In the genomic region with DNA sequence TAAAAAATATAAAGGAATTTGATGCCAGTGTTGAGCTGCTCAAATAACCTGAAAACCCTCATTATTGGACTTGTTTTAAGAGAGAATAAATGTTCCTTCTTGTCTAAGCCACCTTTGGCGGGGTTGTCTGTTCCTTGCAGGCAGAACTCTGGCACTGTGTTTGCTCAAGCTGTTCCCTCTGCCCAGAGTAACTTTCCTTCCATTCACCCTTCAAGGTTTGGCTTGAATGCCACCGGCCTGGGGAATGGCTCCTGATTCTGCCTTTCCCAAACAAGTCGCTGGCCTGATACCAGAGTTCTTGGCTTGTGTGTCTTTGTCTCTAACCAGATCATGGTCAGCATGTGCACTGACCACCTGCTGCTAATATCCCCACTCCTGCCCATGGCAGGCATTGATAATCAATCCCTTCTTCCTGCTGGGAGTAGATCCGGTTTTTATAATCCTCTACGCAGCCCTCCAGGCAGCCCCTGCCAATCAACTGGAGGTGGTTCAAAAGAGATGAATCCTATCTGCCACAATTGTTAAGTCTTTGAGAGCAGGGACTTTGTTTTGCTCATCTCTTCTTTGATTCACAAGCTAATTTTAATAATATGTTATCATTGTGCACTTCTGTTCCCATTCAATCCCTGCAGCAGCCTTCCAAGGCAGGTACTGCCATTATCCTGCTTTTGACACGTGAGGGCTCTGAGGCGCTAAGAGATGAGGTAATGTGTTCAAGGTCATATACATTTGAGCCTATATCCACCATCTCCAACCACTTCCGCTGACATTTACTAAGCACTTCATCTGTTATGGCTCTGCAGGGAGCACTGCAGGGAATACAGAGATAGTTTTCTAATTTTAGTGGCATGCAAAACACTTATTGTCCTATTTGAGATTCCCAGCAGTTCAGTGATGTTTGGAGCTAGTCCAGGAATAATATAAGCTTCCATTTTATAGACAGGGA, we compare ENCODE assay signal across 1 cellular context.
TF ChIP-seq lines count a peak whose summit lies in the region.

No MANE protein-coding gene starts in this region.

TF ChIP-seq in HEK293, 187 proteins besides CTCF, POLR2A, EP300 and RAD21 (continued from another document):
- TF ChIP-seq, protein P1, sequence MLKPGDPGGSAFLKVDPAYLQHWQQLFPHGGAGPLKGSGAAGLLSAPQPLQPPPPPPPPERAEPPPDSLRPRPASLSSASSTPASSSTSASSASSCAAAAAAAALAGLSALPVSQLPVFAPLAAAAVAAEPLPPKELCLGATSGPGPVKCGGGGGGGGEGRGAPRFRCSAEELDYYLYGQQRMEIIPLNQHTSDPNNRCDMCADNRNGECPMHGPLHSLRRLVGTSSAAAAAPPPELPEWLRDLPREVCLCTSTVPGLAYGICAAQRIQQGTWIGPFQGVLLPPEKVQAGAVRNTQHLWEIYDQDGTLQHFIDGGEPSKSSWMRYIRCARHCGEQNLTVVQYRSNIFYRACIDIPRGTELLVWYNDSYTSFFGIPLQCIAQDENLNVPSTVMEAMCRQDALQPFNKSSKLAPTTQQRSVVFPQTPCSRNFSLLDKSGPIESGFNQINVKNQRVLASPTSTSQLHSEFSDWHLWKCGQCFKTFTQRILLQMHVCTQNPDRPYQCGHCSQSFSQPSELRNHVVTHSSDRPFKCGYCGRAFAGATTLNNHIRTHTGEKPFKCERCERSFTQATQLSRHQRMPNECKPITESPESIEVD (tag by site-specific recombination; IDR thresholded peaks at IDR 0.05), result peak; percentile 51; the same call in 1 of the 2 replicates
- TF ChIP-seq, protein P2, sequence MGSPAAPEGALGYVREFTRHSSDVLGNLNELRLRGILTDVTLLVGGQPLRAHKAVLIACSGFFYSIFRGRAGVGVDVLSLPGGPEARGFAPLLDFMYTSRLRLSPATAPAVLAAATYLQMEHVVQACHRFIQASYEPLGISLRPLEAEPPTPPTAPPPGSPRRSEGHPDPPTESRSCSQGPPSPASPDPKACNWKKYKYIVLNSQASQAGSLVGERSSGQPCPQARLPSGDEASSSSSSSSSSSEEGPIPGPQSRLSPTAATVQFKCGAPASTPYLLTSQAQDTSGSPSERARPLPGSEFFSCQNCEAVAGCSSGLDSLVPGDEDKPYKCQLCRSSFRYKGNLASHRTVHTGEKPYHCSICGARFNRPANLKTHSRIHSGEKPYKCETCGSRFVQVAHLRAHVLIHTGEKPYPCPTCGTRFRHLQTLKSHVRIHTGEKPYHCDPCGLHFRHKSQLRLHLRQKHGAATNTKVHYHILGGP (tag by site-specific recombination; IDR thresholded peaks at IDR 0.05), result no peak
- TF ChIP-seq GFI1B (tag by site-specific recombination; IDR thresholded peaks at IDR 0.05), result no peak
- no peak for TF ChIP-seq ZBTB48 (tag by site-specific recombination; IDR thresholded peaks at IDR 0.05)
- no peak for TF ChIP-seq ZNF549 (tag by site-specific recombination; IDR thresholded peaks at IDR 0.05)
- no peak for TF ChIP-seq ZNF274 (IDR thresholded peaks at IDR 0.05; ENCODE audit: low read length)
- TF ChIP-seq ZNF274 (tag by site-specific recombination; IDR thresholded peaks at IDR 0.05; ENCODE audit: borderline replicate concordance), result no peak
- TF ChIP-seq ZNF629 (tag by site-specific recombination; IDR thresholded peaks at IDR 0.05), result peak; percentile 73; the same call in 1 of the 2 replicates
- TF ChIP-seq, protein P3, sequence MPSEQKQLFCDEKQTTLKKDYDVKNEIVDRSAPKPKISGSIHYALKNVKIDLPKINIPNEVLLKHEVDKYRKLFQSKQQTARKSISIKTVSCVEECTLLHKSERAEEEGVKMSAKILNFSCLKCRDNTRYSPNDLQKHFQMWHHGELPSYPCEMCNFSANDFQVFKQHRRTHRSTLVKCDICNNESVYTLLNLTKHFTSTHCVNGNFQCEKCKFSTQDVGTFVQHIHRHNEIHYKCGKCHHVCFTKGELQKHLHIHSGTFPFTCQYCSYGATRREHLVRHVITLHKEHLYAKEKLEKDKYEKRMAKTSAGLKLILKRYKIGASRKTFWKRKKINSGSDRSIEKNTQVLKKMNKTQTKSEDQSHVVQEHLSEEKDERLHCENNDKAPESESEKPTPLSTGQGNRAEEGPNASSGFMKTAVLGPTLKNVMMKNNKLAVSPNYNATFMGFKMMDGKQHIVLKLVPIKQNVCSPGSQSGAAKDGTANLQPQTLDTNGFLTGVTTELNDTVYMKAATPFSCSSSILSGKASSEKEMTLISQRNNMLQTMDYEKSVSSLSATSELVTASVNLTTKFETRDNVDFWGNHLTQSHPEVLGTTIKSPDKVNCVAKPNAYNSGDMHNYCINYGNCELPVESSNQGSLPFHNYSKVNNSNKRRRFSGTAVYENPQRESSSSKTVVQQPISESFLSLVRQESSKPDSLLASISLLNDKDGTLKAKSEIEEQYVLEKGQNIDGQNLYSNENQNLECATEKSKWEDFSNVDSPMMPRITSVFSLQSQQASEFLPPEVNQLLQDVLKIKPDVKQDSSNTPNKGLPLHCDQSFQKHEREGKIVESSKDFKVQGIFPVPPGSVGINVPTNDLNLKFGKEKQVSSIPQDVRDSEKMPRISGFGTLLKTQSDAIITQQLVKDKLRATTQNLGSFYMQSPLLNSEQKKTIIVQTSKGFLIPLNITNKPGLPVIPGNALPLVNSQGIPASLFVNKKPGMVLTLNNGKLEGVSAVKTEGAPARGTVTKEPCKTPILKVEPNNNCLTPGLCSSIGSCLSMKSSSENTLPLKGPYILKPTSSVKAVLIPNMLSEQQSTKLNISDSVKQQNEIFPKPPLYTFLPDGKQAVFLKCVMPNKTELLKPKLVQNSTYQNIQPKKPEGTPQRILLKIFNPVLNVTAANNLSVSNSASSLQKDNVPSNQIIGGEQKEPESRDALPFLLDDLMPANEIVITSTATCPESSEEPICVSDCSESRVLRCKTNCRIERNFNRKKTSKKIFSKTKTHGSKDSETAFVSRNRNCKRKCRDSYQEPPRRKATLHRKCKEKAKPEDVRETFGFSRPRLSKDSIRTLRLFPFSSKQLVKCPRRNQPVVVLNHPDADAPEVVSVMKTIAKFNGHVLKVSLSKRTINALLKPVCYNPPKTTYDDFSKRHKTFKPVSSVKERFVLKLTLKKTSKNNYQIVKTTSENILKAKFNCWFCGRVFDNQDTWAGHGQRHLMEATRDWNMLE (tag by site-specific recombination; conservative IDR thresholded peaks at IDR 0.05; ENCODE audit: low read depth), result peak; percentile 48; the same call in 1 of the 2 replicates
- TF ChIP-seq, protein P4, sequence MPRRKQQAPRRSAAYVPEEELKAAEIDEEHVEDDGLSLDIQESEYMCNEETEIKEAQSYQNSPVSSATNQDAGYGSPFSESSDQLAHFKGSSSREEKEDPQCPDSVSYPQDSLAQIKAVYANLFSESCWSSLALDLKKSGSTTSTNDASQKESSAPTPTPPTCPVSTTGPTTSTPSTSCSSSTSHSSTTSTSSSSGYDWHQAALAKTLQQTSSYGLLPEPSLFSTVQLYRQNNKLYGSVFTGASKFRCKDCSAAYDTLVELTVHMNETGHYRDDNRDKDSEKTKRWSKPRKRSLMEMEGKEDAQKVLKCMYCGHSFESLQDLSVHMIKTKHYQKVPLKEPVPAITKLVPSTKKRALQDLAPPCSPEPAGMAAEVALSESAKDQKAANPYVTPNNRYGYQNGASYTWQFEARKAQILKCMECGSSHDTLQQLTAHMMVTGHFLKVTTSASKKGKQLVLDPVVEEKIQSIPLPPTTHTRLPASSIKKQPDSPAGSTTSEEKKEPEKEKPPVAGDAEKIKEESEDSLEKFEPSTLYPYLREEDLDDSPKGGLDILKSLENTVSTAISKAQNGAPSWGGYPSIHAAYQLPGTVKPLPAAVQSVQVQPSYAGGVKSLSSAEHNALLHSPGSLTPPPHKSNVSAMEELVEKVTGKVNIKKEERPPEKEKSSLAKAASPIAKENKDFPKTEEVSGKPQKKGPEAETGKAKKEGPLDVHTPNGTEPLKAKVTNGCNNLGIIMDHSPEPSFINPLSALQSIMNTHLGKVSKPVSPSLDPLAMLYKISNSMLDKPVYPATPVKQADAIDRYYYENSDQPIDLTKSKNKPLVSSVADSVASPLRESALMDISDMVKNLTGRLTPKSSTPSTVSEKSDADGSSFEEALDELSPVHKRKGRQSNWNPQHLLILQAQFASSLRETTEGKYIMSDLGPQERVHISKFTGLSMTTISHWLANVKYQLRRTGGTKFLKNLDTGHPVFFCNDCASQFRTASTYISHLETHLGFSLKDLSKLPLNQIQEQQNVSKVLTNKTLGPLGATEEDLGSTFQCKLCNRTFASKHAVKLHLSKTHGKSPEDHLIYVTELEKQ (tag by site-specific recombination; IDR thresholded peaks at IDR 0.05; ENCODE audit: borderline replicate concordance), result 0 out of 2 replicates have a peak, but pooled peaks have one; percentile 15
- TF ChIP-seq KLF10 (tag by site-specific recombination; IDR thresholded peaks at IDR 0.05), result 0 out of 2 replicates have a peak, but pooled peaks have one; percentile 16
- TF ChIP-seq KLF1 (tag by site-specific recombination; IDR thresholded peaks at IDR 0.05), result no peak
